In genomic region chr4:186020106-186020792, GRCh38 we compare ENCODE assay signal across 1 cellular context.
TF ChIP-seq lines count a peak whose summit lies in the region.

No MANE protein-coding gene starts in this region.

TF ChIP-seq in K562, 482 proteins besides CTCF, POLR2A, EP300 and RAD21:
- TF ChIP-seq ZNF584 (CRISPR knock-in tag; IDR thresholded peaks at IDR 0.05; ENCODE audit: low read depth) = no peak
- TF ChIP-seq RNF219 (CRISPR knock-in tag; IDR thresholded peaks at IDR 0.05) = no peak
- no peak for TF ChIP-seq ZNF316 (IDR thresholded peaks at IDR 0.05)
- TF ChIP-seq CBX2 (IDR thresholded peaks at IDR 0.05; ENCODE audit: insufficient read depth, low read length, poor library complexity, severe bottlenecking) = no peak
- no peak for TF ChIP-seq CAMTA2 (CRISPR knock-in tag; conservative IDR thresholded peaks at IDR 0.05)
- no peak for TF ChIP-seq MLLT1 (IDR thresholded peaks at IDR 0.05)
- TF ChIP-seq BCL6 (CRISPR knock-in tag; IDR thresholded peaks at IDR 0.05) = no peak
- TF ChIP-seq IRF1 (CRISPR knock-in tag; IDR thresholded peaks at IDR 0.05; ENCODE audit: borderline replicate concordance) = no peak
- no peak for TF ChIP-seq HSF4 (CRISPR knock-in tag; IDR thresholded peaks at IDR 0.05; ENCODE audit: borderline replicate concordance)
- no peak for TF ChIP-seq CHD2 (IDR thresholded peaks at IDR 0.05; ENCODE audit: low read depth, low read length)
- no peak for TF ChIP-seq MNT (conservative IDR thresholded peaks at IDR 0.05)
- TF ChIP-seq GABPB2 (CRISPR knock-in tag; conservative IDR thresholded peaks at IDR 0.05) = no peak
- TF ChIP-seq ZBTB17 (CRISPR knock-in tag; IDR thresholded peaks at IDR 0.05) = no peak
- TF ChIP-seq HES1 (IDR thresholded peaks at IDR 0.05; ENCODE audit: low read depth) = no peak
- TF ChIP-seq TBL1XR1 (IDR thresholded peaks at IDR 0.05; ENCODE audit: low read length in 2 of 2) = no peak
